27 cellular contexts compared by ENCODE assay signal in the genomic region with DNA sequence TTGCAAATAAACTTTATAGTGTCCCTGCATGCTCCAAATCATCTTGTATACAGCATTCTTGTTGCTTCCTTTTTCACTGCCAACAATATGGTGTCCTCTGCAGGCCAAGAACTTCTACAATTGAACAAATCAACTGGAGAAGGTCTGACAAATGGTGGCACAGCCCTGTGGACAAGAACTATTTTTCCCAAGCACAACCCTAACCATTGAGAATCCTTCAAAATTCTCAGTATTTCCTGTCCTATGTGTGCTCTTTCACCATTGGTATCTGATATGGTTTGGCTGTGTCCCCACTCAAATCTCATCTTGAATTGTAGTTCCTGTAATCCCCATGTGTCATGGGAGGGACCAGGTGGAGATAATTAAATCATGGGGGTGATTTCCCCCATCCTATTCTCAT.
"Had no signal": no experiment of that assay in that cellular context is flagged by ENCODE, and none has a peak within 500 bp of the region (broad histone marks: within the 10 kb centered on the region; RNA-seq: fewer than 3 reads in every experiment).

No MANE protein-coding gene starts in this region.

- FAIRE-seq: endometrium, small intestine, urothelium cell line had no signal

- H3K27ac ChIP-seq: coronary artery, esophagus squamous epithelium, lower lobe of right lung, psoas muscle, thoracic aorta, upper lobe of left lung had no signal

- H3K27ac Mint-ChIP-seq: immature natural killer cell; memory B cell; mesothelial cell of epicardium; naive B cell; natural killer cell treated with Interleukin-12 subunit alpha and Interleukin-12 subunit beta and Interleukin-15 and Interleukin-18, amount 100 ng/mL, for 72 hours; stimulated activated naive B cell treated with anti-CD40 and anti-IgM and Interleukin-4, amounts not matched to agents 10 μg/mL and 1 μg/mL and 100 μg/mL, for 72 hours; stimulated activated naive CD8-positive, alpha-beta T cell treated with anti-CD3 and anti-CD28 coated beads, Interleukin-15, Interleukin-2, amounts not matched to agents 100 ng/mL and 50 ng/mL, for 24 hours had no signal

- H3K4me1 ChIP-seq: lower lobe of right lung, psoas muscle, upper lobe of left lung had no signal

- H3K36me3 Mint-ChIP-seq: immature natural killer cell; memory B cell; mesothelial cell of epicardium; naive B cell; natural killer cell treated with Interleukin-12 subunit alpha and Interleukin-12 subunit beta and Interleukin-15 and Interleukin-18, amount 100 ng/mL, for 72 hours; stimulated activated naive B cell treated with anti-CD40 and anti-IgM and Interleukin-4, amounts not matched to agents 10 μg/mL and 1 μg/mL and 100 μg/mL, for 72 hours had no signal

- H3K36me3 ChIP-seq: esophagus squamous epithelium, lower lobe of right lung, thoracic aorta, tibial nerve, upper lobe of left lung had no signal

- H3K9me3 ChIP-seq: esophagus squamous epithelium, lower lobe of right lung, mucosa of descending colon, psoas muscle, thoracic aorta, tibial nerve, upper lobe of left lung had no signal

- H3K4me1 Mint-ChIP-seq: immature natural killer cell; memory B cell; naive B cell; stimulated activated naive B cell treated with anti-CD40 and anti-IgM and Interleukin-4, amounts not matched to agents 10 μg/mL and 1 μg/mL and 100 μg/mL, for 72 hours had no signal

- H3K27me3 Mint-ChIP-seq: memory B cell; naive B cell; natural killer cell treated with Interleukin-12 subunit alpha and Interleukin-12 subunit beta and Interleukin-15 and Interleukin-18, amount 100 ng/mL, for 72 hours; stimulated activated naive B cell treated with anti-CD40 and anti-IgM and Interleukin-4, amounts not matched to agents 10 μg/mL and 1 μg/mL and 100 μg/mL, for 72 hours; stimulated activated naive CD8-positive, alpha-beta T cell treated with anti-CD3 and anti-CD28 coated beads, Interleukin-15, Interleukin-2, amounts not matched to agents 100 ng/mL and 50 ng/mL, for 24 hours had no signal

- H3K9me3 Mint-ChIP-seq: stimulated activated naive CD8-positive, alpha-beta T cell treated with anti-CD3 and anti-CD28 coated beads, Interleukin-15, Interleukin-2, amounts not matched to agents 100 ng/mL and 50 ng/mL, for 24 hours had no signal

- H3K27me3 ChIP-seq: esophagus squamous epithelium, tibial nerve, upper lobe of left lung had no signal

- H3K4me3 Mint-ChIP-seq: immature natural killer cell; memory B cell; mesothelial cell of epicardium; naive B cell; natural killer cell treated with Interleukin-12 subunit alpha and Interleukin-12 subunit beta and Interleukin-15 and Interleukin-18, amount 100 ng/mL, for 72 hours; stimulated activated naive B cell treated with anti-CD40 and anti-IgM and Interleukin-4, amounts not matched to agents 10 μg/mL and 1 μg/mL and 100 μg/mL, for 72 hours; stimulated activated naive CD8-positive, alpha-beta T cell treated with anti-CD3 and anti-CD28 coated beads, Interleukin-15, Interleukin-2, amounts not matched to agents 100 ng/mL and 50 ng/mL, for 24 hours had no signal

- H3K4me3 ChIP-seq: coronary artery, esophagus squamous epithelium, lower lobe of right lung, mucosa of descending colon, psoas muscle, thoracic aorta, tibial nerve, upper lobe of left lung had no signal

- DNase-seq: dermis blood vessel endothelial cell; effector memory CD4-positive, alpha-beta T cell; erythroblast; esophagus squamous epithelium; immature natural killer cell; islet precursor cell; left ventricle myocardium superior; lower lobe of right lung; mucosa of descending colon; naive B cell; posterior cingulate gyrus; psoas muscle; right cardiac atrium; small intestine; stimulated activated CD4-positive, alpha-beta T cell treated with anti-CD3 and anti-CD28 coated beads, Interleukin-15, amount 100 ng/mL, for 24 hours; stimulated activated CD4-positive, alpha-beta T cell treated with anti-CD3 and anti-CD28 coated beads, Interleukin-2, amount 100 ng/mL, for 48 hours; stimulated activated naive B cell treated with anti-CD40 and anti-IgM and Interleukin-4, amounts not matched to agents 10 μg/mL and 1 μg/mL and 100 μg/mL, for 72 hours; upper lobe of left lung had no signal
